10 cellular contexts compared by ENCODE assay signal in genomic region chr1:27650527-27651175, GRCh38. TPM values are rescaled to one million over a fixed set of nuclear protein-coding genes. Genes with fewer than 3 reads are reported as not detected.
A peak's percentile ranks its signal among the peaks of the same experiment; 100 is the strongest.
DNase-seq lines count a peak whose midpoint lies in the region; ATAC-seq and TF ChIP-seq lines count a peak whose summit lies in the region.
"Had no signal": no experiment of that assay in that cellular context is flagged by ENCODE, and none has a peak within 500 bp of the region (broad histone marks: within the 10 kb centered on the region; RNA-seq: fewer than 3 reads in every experiment).

No MANE protein-coding gene starts in this region.

- no peaks in the 10 kb centered on the region for H4K20me1 ChIP-seq in DND-41 (ENCODE audit: insufficient read depth, low read length)

- peaks cover 18% of the 10 kb centered on the region for H3K4me1 ChIP-seq in DND-41 (ENCODE audit: insufficient read depth, low read length)
- peaks cover 23% of the 10 kb centered on the region for H3K4me1 ChIP-seq in ectodermal cell (ENCODE audit: control insufficient read depth, insufficient read depth, low read length)
- H3K4me1 ChIP-seq in neutrophil (ENCODE audit: control insufficient read depth in 1 of 2, insufficient read depth in 1 of 2, low read depth in 1 of 2, low read length in 1 of 2), result peaks cover 67 to 80% of the 10 kb centered on the region in 2 experiments

- no peak overlapping the region for H3K4me2 ChIP-seq in DND-41 (ENCODE audit: insufficient read depth, low read length)

- H3K27ac ChIP-seq in DND-41 (ENCODE audit: low read length), result peak overlapping the region; percentile 38
- peak overlapping the region; percentile 1 for H3K27ac ChIP-seq in ectodermal cell (ENCODE audit: insufficient read depth, low read depth, low read length, poor library complexity, severe bottlenecking)
- H3K27ac ChIP-seq in neutrophil, result peak overlapping the region; percentile 61

- no peak for TF ChIP-seq CTCF in DND-41 (IDR thresholded peaks at IDR 0.05; ENCODE audit: borderline replicate concordance, extremely low read depth, low read length, poor library complexity, severe bottlenecking)
- no peak for TF ChIP-seq CTCF in neutrophil (IDR thresholded peaks at IDR 0.05)

- H2AFZ ChIP-seq in DND-41 (ENCODE audit: low read depth, low read length), result no peak overlapping the region

- 43 to 44% methylated on average over 7 of the region's 7 CpGs for WGBS in ectodermal cell, 2 experiments

- no peaks in the 10 kb centered on the region for H3K79me2 ChIP-seq in DND-41 (ENCODE audit: insufficient read depth, low read length)

- H3K36me3 ChIP-seq in DND-41 (ENCODE audit: insufficient read depth, low read length), result no peaks in the 10 kb centered on the region
- no peaks in the 10 kb centered on the region for H3K36me3 ChIP-seq in ectodermal cell (ENCODE audit: control insufficient read depth, insufficient read depth, low read length)
- H3K36me3 ChIP-seq in neutrophil, result no peaks in the 10 kb centered on the region

- H3K27me3 ChIP-seq in DND-41 (ENCODE audit: insufficient read depth, low read length, poor library complexity), result no peaks in the 10 kb centered on the region
- H3K27me3 ChIP-seq in ectodermal cell (ENCODE audit: control insufficient read depth, insufficient read depth, low read length, poor library complexity, severe bottlenecking), result no peaks in the 10 kb centered on the region
- H3K27me3 ChIP-seq in neutrophil, result no peaks in the 10 kb centered on the region

- no peak overlapping the region for H3K9ac ChIP-seq in DND-41 (ENCODE audit: low read depth, low read length)

- DNase-seq in DND-41 (no peak), NCI-H2107 (lab: John Stamatoyannopoulos, UW) (peak; percentile 26), NOMO-1 treated with dmso at 0.1 percent for 144 hours (lab: John Stamatoyannopoulos, UW; ENCODE audit: unreplicated experiment) (no peak), GOT3 (lab: John Stamatoyannopoulos, UW) (no peak)
- DNase-seq in stimulated activated CD4-positive, alpha-beta T cell treated with anti-CD3 and anti-CD28 coated beads, Interleukin-2, amount 100 ng/mL, for 48 hours, result no peak
- DNase-seq: stimulated activated CD4-positive, alpha-beta T cell treated with anti-CD3 and anti-CD28 coated beads, Interleukin-4, amount 100 ng/mL, for 4 hours had no signal

- ATAC-seq in DND-41 (ENCODE audit: insufficient read depth, low read depth) (peak; percentile 56; the same call in 2 of the 3 replicates), GM18505 (IDR thresholded peaks at IDR 0.05; ENCODE audit: unreplicated experiment) (no peak)
- ATAC-seq: Panc1 had no signal

- TF ChIP-seq POLR2A in GM18505 (IDR thresholded peaks at IDR 0.05; ENCODE audit: borderline replicate concordance, extremely low read depth, insufficient read depth, insufficient read length), result no peak

- no peak overlapping the region for H3K4me3 ChIP-seq in DND-41 (ENCODE audit: low read depth in 1 of 2, low read length in 2 of 2)
- no peak overlapping the region for H3K4me3 ChIP-seq in ectodermal cell (ENCODE audit: insufficient read depth, low read depth, low read length)
- no peak overlapping the region for H3K4me3 ChIP-seq in neutrophil (ENCODE audit: low read depth in 1 of 2, low read length in 1 of 2)

- no peaks in the 10 kb centered on the region for H3K9me3 ChIP-seq in DND-41 (ENCODE audit: insufficient read depth, low read length, severe bottlenecking)
- no peaks in the 10 kb centered on the region for H3K9me3 ChIP-seq in ectodermal cell (ENCODE audit: control insufficient read depth, low read length)
- H3K9me3 ChIP-seq in neutrophil, result no peaks in the 10 kb centered on the region

RNA-seq across cellular contexts. Expression of gene FGR, which starts 15.7 kb away (rescaled TPM):
- polyA plus RNA-seq in ectodermal cell (2013, experiment 1 of 4), result not detected
- polyA plus RNA-seq in ectodermal cell (2013, experiment 2 of 4), result not detected
- polyA plus RNA-seq in ectodermal cell (2013, experiment 3 of 4), result not detected
- polyA plus RNA-seq in ectodermal cell (2013, experiment 4 of 4), result not detected

RNA-seq across cellular contexts. Expression of gene IFI6, which starts 21.3 kb away (rescaled TPM):
- polyA plus RNA-seq in ectodermal cell (2013, experiment 1 of 4), result 43.7 TPM
- 27.6 TPM for polyA plus RNA-seq in ectodermal cell (2013, experiment 2 of 4)
- 35.9 TPM for polyA plus RNA-seq in ectodermal cell (2013, experiment 3 of 4)
- polyA plus RNA-seq in ectodermal cell (2013, experiment 4 of 4), result 36.1 TPM

RNA-seq across cellular contexts. Expression of gene AHDC1, which starts 46.7 kb away (rescaled TPM):
- polyA plus RNA-seq in ectodermal cell (2013, experiment 1 of 4), result 90.4 TPM
- polyA plus RNA-seq in ectodermal cell (2013, experiment 2 of 4), result 114 TPM
- 75.5 TPM for polyA plus RNA-seq in ectodermal cell (2013, experiment 3 of 4)
- 88.7 TPM for polyA plus RNA-seq in ectodermal cell (2013, experiment 4 of 4)

Comparison
In these comparisons a context has a peak if more than half of its experiments do, and no peak if none do; other contexts are left out.
1. H3K27ac ChIP-seq: peak in every context shown above with its lines; median percentile 61 in neutrophil; 38 in DND-41; 1 in ectodermal cell.